Comparison of ENCODE assay signal across 15 cellular contexts in the genomic region with DNA sequence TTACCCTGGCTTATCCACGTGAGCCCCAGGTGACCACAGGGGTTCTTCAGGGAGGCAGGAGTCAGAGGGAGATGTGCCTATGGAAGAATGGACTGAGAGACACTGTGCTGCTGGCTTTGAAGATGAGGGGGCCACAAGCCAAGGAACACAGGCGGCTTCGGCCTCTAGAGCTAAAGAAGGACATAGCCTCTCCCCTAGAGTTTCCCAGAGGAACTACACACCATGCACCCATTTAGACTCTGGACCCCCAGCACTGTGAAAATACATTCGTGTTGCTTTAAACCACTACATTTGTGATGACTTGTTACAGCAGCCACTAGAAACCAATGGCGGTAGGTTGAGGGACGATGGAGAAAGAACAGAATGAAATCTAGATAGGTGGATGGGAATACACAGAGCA. TPM values are rescaled to one million over a fixed set of nuclear protein-coding genes. Genes with fewer than 3 reads are reported as not detected.
DNase-seq lines count a peak whose midpoint lies in the region; ATAC-seq and TF ChIP-seq lines count a peak whose summit lies in the region.
"Had no signal": no experiment of that assay in that cellular context is flagged by ENCODE, and none has a peak within 500 bp of the region (broad histone marks: within the 10 kb centered on the region; RNA-seq: fewer than 3 reads in every experiment).

No MANE protein-coding gene starts in this region.

- no peak overlapping the region for H3K27ac ChIP-seq in OCI-LY3 (ENCODE audit: low read length)
- H3K27ac ChIP-seq: parathyroid adenoma, suprapubic skin, WERI-Rb-1 had no signal

- H3K79me2 ChIP-seq in OCI-LY3 (ENCODE audit: low read length), result peaks cover 78% of the 10 kb centered on the region

- H3K9me3 ChIP-seq in OCI-LY3 (ENCODE audit: insufficient read depth, low read length), result no peaks in the 10 kb centered on the region
- H3K9me3 ChIP-seq: suprapubic skin had no signal

- intact Hi-C loops in activated naive CD4-positive, alpha-beta T cell treated with anti-CD3 and anti-CD28 coated beads for 36 hours (cut with micrococcal nuclease), result no loop called here
- intact Hi-C loops in dendritic cell treated with granulocyte-macrophage colony-stimulating factor and Interleukin-4, amounts not matched to agents 40 ng/mL and 50 ng/mL, for 4 days (cut with micrococcal nuclease), result no loop called here

- H2AFZ ChIP-seq in OCI-LY3 (ENCODE audit: low read depth, low read length), result no peak overlapping the region
- H2AFZ ChIP-seq: parathyroid adenoma had no signal

- ATAC-seq in stimulated activated naive B cell treated with anti-CD40 and anti-IgM and Interleukin-4, amounts not matched to agents 10 μg/mL and 1 μg/mL and 100 μg/mL, for 72 hours (replicated peaks), result no peak
- no peak for ATAC-seq in HG03439 (IDR thresholded peaks at IDR 0.05; ENCODE audit: unreplicated experiment)

- 0 out of 2 replicates have a peak, but pooled peaks have one; percentile 5 for TF ChIP-seq CTCF in OCI-LY3 (IDR thresholded peaks at IDR 0.05; ENCODE audit: low read depth, low read length)

- H3K36me3 Mint-ChIP-seq in activated naive CD4-positive, alpha-beta T cell treated with anti-CD3 and anti-CD28 coated beads for 36 hours (ENCODE audit: low read depth), result peaks cover 56% of the 10 kb centered on the region
- peaks cover 94% of the 10 kb centered on the region for H3K36me3 Mint-ChIP-seq in dendritic cell treated with granulocyte-macrophage colony-stimulating factor and Interleukin-4, amounts not matched to agents 40 ng/mL and 50 ng/mL, for 4 days (ENCODE audit: low read depth)
- peaks cover 68 to 78% of the 10 kb centered on the region in 2 donors for H3K36me3 Mint-ChIP-seq in stimulated activated naive B cell treated with anti-CD40 and anti-IgM and Interleukin-4, amounts not matched to agents 10 μg/mL and 1 μg/mL and 100 μg/mL, for 72 hours

- CTCF ChIA-PET in activated naive CD4-positive, alpha-beta T cell treated with anti-CD3 and anti-CD28 coated beads for 36 hours (lab: Charles Lee), result no interaction called here

- no peak overlapping the region for H3K4me3 Mint-ChIP-seq in activated naive CD4-positive, alpha-beta T cell treated with anti-CD3 and anti-CD28 coated beads for 36 hours
- H3K4me3 Mint-ChIP-seq in dendritic cell treated with granulocyte-macrophage colony-stimulating factor and Interleukin-4, amounts not matched to agents 40 ng/mL and 50 ng/mL, for 4 days, result peak overlapping the region; percentile 35
- peak overlapping the region; percentile 25 to 67 for H3K4me3 Mint-ChIP-seq in stimulated activated naive B cell treated with anti-CD40 and anti-IgM and Interleukin-4, amounts not matched to agents 10 μg/mL and 1 μg/mL and 100 μg/mL, for 72 hours

- H4K20me1 ChIP-seq in OCI-LY3 (ENCODE audit: insufficient read depth, low read length), result no peaks in the 10 kb centered on the region

- peak overlapping the region; percentile 10 for H3K27ac Mint-ChIP-seq in activated naive CD4-positive, alpha-beta T cell treated with anti-CD3 and anti-CD28 coated beads for 36 hours
- H3K27ac Mint-ChIP-seq in dendritic cell treated with granulocyte-macrophage colony-stimulating factor and Interleukin-4, amounts not matched to agents 40 ng/mL and 50 ng/mL, for 4 days, result peak overlapping the region; percentile 83
- peak overlapping the region; percentile 84 for H3K27ac Mint-ChIP-seq in stimulated activated naive B cell treated with anti-CD40 and anti-IgM and Interleukin-4, amounts not matched to agents 10 μg/mL and 1 μg/mL and 100 μg/mL, for 72 hours

- H3K4me1 ChIP-seq in OCI-LY3 (ENCODE audit: low read length), result peaks cover 78% of the 10 kb centered on the region
- H3K4me1 ChIP-seq: parathyroid adenoma, suprapubic skin had no signal

- H3K4me1 Mint-ChIP-seq in activated naive CD4-positive, alpha-beta T cell treated with anti-CD3 and anti-CD28 coated beads for 36 hours (ENCODE audit: low read depth), result peaks cover 47% of the 10 kb centered on the region
- H3K4me1 Mint-ChIP-seq in dendritic cell treated with granulocyte-macrophage colony-stimulating factor and Interleukin-4, amounts not matched to agents 40 ng/mL and 50 ng/mL, for 4 days (ENCODE audit: low read depth), result peaks cover 90% of the 10 kb centered on the region
- peaks cover 68 to 94% of the 10 kb centered on the region in 2 donors for H3K4me1 Mint-ChIP-seq in stimulated activated naive B cell treated with anti-CD40 and anti-IgM and Interleukin-4, amounts not matched to agents 10 μg/mL and 1 μg/mL and 100 μg/mL, for 72 hours

- no peak for DNase-seq in activated naive CD4-positive, alpha-beta T cell treated with anti-CD3 and anti-CD28 coated beads for 36 hours
- no peak for DNase-seq in activated naive CD4-positive, alpha-beta T cell treated with anti-CD3 and anti-CD28 coated beads, Interleukin-2, amount 50 U/mL, for 16 hours
- no peak for DNase-seq in stimulated activated naive B cell treated with anti-CD40 and anti-IgM and Interleukin-4, amounts not matched to agents 10 μg/mL and 1 μg/mL and 100 μg/mL, for 72 hours
- no peak for DNase-seq in D341Med (ENCODE audit: low spot score)
- no peak for DNase-seq in superior temporal gyrus (ENCODE audit: extremely low spot score)
- DNase-seq: DMS79 treated with DMSO at 0.1 percent for 48 hours; effector CD8-positive, alpha-beta T cell; NCI-H1092; NCI-H2227 treated with DMSO at 0.1 percent for 48 hours; WERI-Rb-1 had no signal

- no peak overlapping the region for H3K4me3 ChIP-seq in OCI-LY3 (ENCODE audit: low read length)
- H3K4me3 ChIP-seq: suprapubic skin had no signal

- H3K4me2 ChIP-seq in OCI-LY3 (ENCODE audit: low read length), result no peak overlapping the region

- no peak overlapping the region for H3K9ac ChIP-seq in OCI-LY3 (ENCODE audit: low read length)
- H3K9ac ChIP-seq: parathyroid adenoma had no signal

- no peaks in the 10 kb centered on the region for H3K27me3 ChIP-seq in OCI-LY3 (ENCODE audit: low read depth, low read length)
- H3K27me3 ChIP-seq: suprapubic skin had no signal

- H3K9me3 Mint-ChIP-seq in activated naive CD4-positive, alpha-beta T cell treated with anti-CD3 and anti-CD28 coated beads for 36 hours, result no peaks in the 10 kb centered on the region
- no peaks in the 10 kb centered on the region for H3K9me3 Mint-ChIP-seq in dendritic cell treated with granulocyte-macrophage colony-stimulating factor and Interleukin-4, amounts not matched to agents 40 ng/mL and 50 ng/mL, for 4 days
- peaks cover 4 to 7% of the 10 kb centered on the region in 2 donors for H3K9me3 Mint-ChIP-seq in stimulated activated naive B cell treated with anti-CD40 and anti-IgM and Interleukin-4, amounts not matched to agents 10 μg/mL and 1 μg/mL and 100 μg/mL, for 72 hours

- H3K36me3 ChIP-seq in OCI-LY3 (replicated peaks; ENCODE audit: low read depth, low read length), result peaks cover 49% of the 10 kb centered on the region

- no peaks in the 10 kb centered on the region for H3K27me3 Mint-ChIP-seq in activated naive CD4-positive, alpha-beta T cell treated with anti-CD3 and anti-CD28 coated beads for 36 hours (ENCODE audit: low read depth)
- no peaks in the 10 kb centered on the region for H3K27me3 Mint-ChIP-seq in dendritic cell treated with granulocyte-macrophage colony-stimulating factor and Interleukin-4, amounts not matched to agents 40 ng/mL and 50 ng/mL, for 4 days
- H3K27me3 Mint-ChIP-seq in stimulated activated naive B cell treated with anti-CD40 and anti-IgM and Interleukin-4, amounts not matched to agents 10 μg/mL and 1 μg/mL and 100 μg/mL, for 72 hours, result no peaks in the 10 kb centered on the region

RNA-seq across cellular contexts. Expression of a gene that starts 13.7 kb away (rescaled TPM):
- 1 to 10 TPM; 8.0 to 8.8 TPM for total RNA-seq in activated naive CD4-positive, alpha-beta T cell treated with anti-CD3 and anti-CD28 coated beads for 36 hours

RNA-seq across cellular contexts. Expression of a gene that starts 14.0 kb away (rescaled TPM):
- 10 to 100 TPM; 89.2 to 92.5 TPM for total RNA-seq in activated naive CD4-positive, alpha-beta T cell treated with anti-CD3 and anti-CD28 coated beads for 36 hours

RNA-seq across cellular contexts. Expression of a gene that starts 18.6 kb away (rescaled TPM):
- 1 to 10 TPM; 7.2 to 7.5 TPM for total RNA-seq in activated naive CD4-positive, alpha-beta T cell treated with anti-CD3 and anti-CD28 coated beads for 36 hours

RNA-seq across cellular contexts. Expression of a gene that starts 37.8 kb away (rescaled TPM):
- total RNA-seq in activated naive CD4-positive, alpha-beta T cell treated with anti-CD3 and anti-CD28 coated beads for 36 hours, result 10 to 100 TPM; 29.8 to 32.4 TPM

RNA-seq across cellular contexts. Expression of a gene that starts 38.1 kb away (rescaled TPM):
- 10 to 100 TPM; 13.3 to 14.2 TPM for total RNA-seq in activated naive CD4-positive, alpha-beta T cell treated with anti-CD3 and anti-CD28 coated beads for 36 hours

Comparison
In these comparisons a context has a peak if more than half of its experiments do, and no peak if none do; other contexts are left out.
1. H3K27ac Mint-ChIP-seq: peak in every context shown above with its lines; median percentile 84 in stimulated activated naive B cell treated with anti-CD40 and anti-IgM and Interleukin-4, amounts not matched to agents 10 μg/mL and 1 μg/mL and 100 μg/mL, for 72 hours; 83 in dendritic cell treated with granulocyte-macrophage colony-stimulating factor and Interleukin-4, amounts not matched to agents 40 ng/mL and 50 ng/mL, for 4 days; 10 in activated naive CD4-positive, alpha-beta T cell treated with anti-CD3 and anti-CD28 coated beads for 36 hours.